In genomic region chr20:62156592-62157386, GRCh38 we compare ENCODE assay signal across 8 cellular contexts. TPM values are rescaled to one million over a fixed set of nuclear protein-coding genes. Genes with fewer than 3 reads are reported as not detected.
A peak's percentile ranks its signal among the peaks of the same experiment; 100 is the strongest.
DNase-seq lines count a peak whose midpoint lies in the region; ATAC-seq and TF ChIP-seq lines count a peak whose summit lies in the region.

No MANE protein-coding gene starts in this region.

- no peak overlapping the region for H3K27ac ChIP-seq in left ventricle myocardium inferior (replicated peaks)

- no peaks in the 10 kb centered on the region for H3K27me3 ChIP-seq in left ventricle myocardium inferior (ENCODE audit: low read depth)

- no peak overlapping the region for H3K4me3 ChIP-seq in left ventricle myocardium inferior

- H3K27ac Mint-ChIP-seq in activated naive CD4-positive, alpha-beta T cell treated with anti-CD3 and anti-CD28 coated beads, Interleukin-2, amount 50 U/mL, for 72 hours: no peak overlapping the region

- peak; percentile 52 to 88 for ATAC-seq in activated naive CD4-positive, alpha-beta T cell treated with anti-CD3 and anti-CD28 coated beads, Interleukin-2, amount 50 U/mL, for 72 hours
- no peak for ATAC-seq in GM21723 (IDR thresholded peaks at IDR 0.05; ENCODE audit: unreplicated experiment)

- H3K9me3 ChIP-seq in left ventricle myocardium inferior (replicated peaks): no peaks in the 10 kb centered on the region

- peaks cover 36% of the 10 kb centered on the region for H3K36me3 ChIP-seq in left ventricle myocardium inferior

- DNase-seq in Caki2 (ENCODE audit: low read depth) (peak; percentile 23), HEK293T (ENCODE audit: extremely low spot score) (peak; percentile 84), SK-N-DZ (ENCODE audit: low spot score) (peak; percentile 86), left ventricle myocardium inferior (peak; percentile 60), foreskin melanocyte (no peak)
- peak; percentile 67 to 81 for DNase-seq in activated naive CD4-positive, alpha-beta T cell treated with anti-CD3 and anti-CD28 coated beads, Interleukin-2, amount 50 U/mL, for 72 hours (ENCODE audit: low spot score in 2 of 2)
- DNase-seq in stimulated activated CD4-positive, alpha-beta T cell treated with anti-CD3 and anti-CD28 coated beads, Interleukin-12 subunit alpha, Interleukin-12 subunit beta, amount 100 ng/mL, for 4 hours: peak; percentile 71

- POLR2A ChIA-PET in HEK293T (lab: Yijun Ruan, JAX): interaction anchor here (1.0 kb wide), 1 partner anchor 15 kb away, joined by 3 read pairs; no protein-coding TSS in a partner anchor

- in situ Hi-C loops in Caki2 (cut with HindIII; ENCODE audit: low pct_unique_long_range_greater_than_20kb, low sequenced_read_pairs): no loop called here

- H3K36me3 Mint-ChIP-seq in activated naive CD4-positive, alpha-beta T cell treated with anti-CD3 and anti-CD28 coated beads, Interleukin-2, amount 50 U/mL, for 72 hours: peaks cover 8 to 32% of the 10 kb centered on the region in 2 donors

- H3K4me1 ChIP-seq in left ventricle myocardium inferior: peaks cover 18% of the 10 kb centered on the region

- TF ChIP-seq CTCF in left ventricle myocardium inferior (IDR thresholded peaks at IDR 0.05; ENCODE audit: borderline replicate concordance): peak; percentile 82

- H3K9me3 Mint-ChIP-seq in activated naive CD4-positive, alpha-beta T cell treated with anti-CD3 and anti-CD28 coated beads, Interleukin-2, amount 50 U/mL, for 72 hours: peaks cover 0 to 4% of the 10 kb centered on the region in 2 donors

- intact Hi-C loops in left ventricle myocardium inferior (cut with micrococcal nuclease): no loop called here

- CTCF ChIA-PET in HEK293T (lab: Yijun Ruan, JAX): interaction anchor here (0.6 to 1.5 kb wide), 6 partner anchors 9 to 146 kb away, joined by 3 to 12 read pairs (median 4); no protein-coding TSS in a partner anchor

TF ChIP-seq in HEK293T, 16 proteins besides CTCF, POLR2A, EP300 and RAD21:
- no peak for TF ChIP-seq FOXM1 (IDR thresholded peaks at IDR 0.05; ENCODE audit: borderline replicate concordance)
- no peak for TF ChIP-seq TARDBP (IDR thresholded peaks at IDR 0.05)
- no peak for TF ChIP-seq CTBP1 (IDR thresholded peaks at IDR 0.05; ENCODE audit: borderline replicate concordance)
- no peak for TF ChIP-seq NFRKB (IDR thresholded peaks at IDR 0.05)
- TF ChIP-seq SUZ12 (IDR thresholded peaks at IDR 0.05): no peak
- no peak for TF ChIP-seq HDGF (IDR thresholded peaks at IDR 0.05; ENCODE audit: borderline replicate concordance)
- TF ChIP-seq FOXA1 (IDR thresholded peaks at IDR 0.05): no peak
- no peak for TF ChIP-seq SP1 (IDR thresholded peaks at IDR 0.05)
- TF ChIP-seq ZNF384 (IDR thresholded peaks at IDR 0.05): no peak

RNA-seq across cellular contexts. Expression of gene SS18L1, which starts 13.2 kb away (rescaled TPM):
- total RNA-seq in Caki2 (2014; rRNA removed; shearing (Covaris generic); ENCODE audit: low replicate concordance): 7.1 and 8.2 TPM in 2 replicates
- polyA plus RNA-seq in SK-N-DZ (2014; cell fraction: cytosol; rRNA removed): 44.5 and 49.5 TPM in 2 replicates
- polyA plus RNA-seq in SK-N-DZ (2014; cell fraction: nucleus; rRNA removed): 51.7 and 69.4 TPM in 2 replicates
- total RNA-seq in activated naive CD4-positive, alpha-beta T cell treated with anti-CD3 and anti-CD28 coated beads, Interleukin-2, amount 50 U/mL, for 72 hours: 10 to 100 TPM; 21.7 to 52.4 TPM
- total RNA-seq in left ventricle myocardium inferior: 9.0 TPM

RNA-seq across cellular contexts. Expression of gene PSMA7, which starts 13.6 kb away (rescaled TPM):
- 687 and 810 TPM in 2 replicates for total RNA-seq in Caki2 (2014; rRNA removed; shearing (Covaris generic); ENCODE audit: low replicate concordance)
- polyA plus RNA-seq in SK-N-DZ (2014; cell fraction: cytosol; rRNA removed): 1,037 and 1,133 TPM in 2 replicates
- 962 and 1,204 TPM in 2 replicates for polyA plus RNA-seq in SK-N-DZ (2014; cell fraction: nucleus; rRNA removed)
- 100 to 1,000 TPM; 253 to 333 TPM for total RNA-seq in activated naive CD4-positive, alpha-beta T cell treated with anti-CD3 and anti-CD28 coated beads, Interleukin-2, amount 50 U/mL, for 72 hours
- total RNA-seq in left ventricle myocardium inferior: 233 TPM

RNA-seq across cellular contexts. Expression of gene MTG2, which starts 26.0 kb away (rescaled TPM):
- 21.8 and 31.6 TPM in 2 replicates for total RNA-seq in Caki2 (2014; rRNA removed; shearing (Covaris generic); ENCODE audit: low replicate concordance)
- polyA plus RNA-seq in SK-N-DZ (2014; cell fraction: cytosol; rRNA removed): 39.2 and 49.2 TPM in 2 replicates
- polyA plus RNA-seq in SK-N-DZ (2014; cell fraction: nucleus; rRNA removed): 24.7 and 44.5 TPM in 2 replicates
- 10 to 100 TPM; 33.9 to 39.5 TPM for total RNA-seq in activated naive CD4-positive, alpha-beta T cell treated with anti-CD3 and anti-CD28 coated beads, Interleukin-2, amount 50 U/mL, for 72 hours
- total RNA-seq in left ventricle myocardium inferior: 25.9 TPM

RNA-seq across cellular contexts. Expression of gene LSM14B, which starts 34.5 kb away (rescaled TPM):
- 57.4 and 65.1 TPM in 2 replicates for total RNA-seq in Caki2 (2014; rRNA removed; shearing (Covaris generic); ENCODE audit: low replicate concordance)
- 118 and 122 TPM in 2 replicates for polyA plus RNA-seq in SK-N-DZ (2014; cell fraction: cytosol; rRNA removed)
- polyA plus RNA-seq in SK-N-DZ (2014; cell fraction: nucleus; rRNA removed): 111 and 131 TPM in 2 replicates
- 10 to 100 TPM; 34.3 to 35.6 TPM for total RNA-seq in activated naive CD4-positive, alpha-beta T cell treated with anti-CD3 and anti-CD28 coated beads, Interleukin-2, amount 50 U/mL, for 72 hours
- 51.6 TPM for total RNA-seq in left ventricle myocardium inferior
